ENCODE assay signal across 32 cellular contexts in the genomic region with DNA sequence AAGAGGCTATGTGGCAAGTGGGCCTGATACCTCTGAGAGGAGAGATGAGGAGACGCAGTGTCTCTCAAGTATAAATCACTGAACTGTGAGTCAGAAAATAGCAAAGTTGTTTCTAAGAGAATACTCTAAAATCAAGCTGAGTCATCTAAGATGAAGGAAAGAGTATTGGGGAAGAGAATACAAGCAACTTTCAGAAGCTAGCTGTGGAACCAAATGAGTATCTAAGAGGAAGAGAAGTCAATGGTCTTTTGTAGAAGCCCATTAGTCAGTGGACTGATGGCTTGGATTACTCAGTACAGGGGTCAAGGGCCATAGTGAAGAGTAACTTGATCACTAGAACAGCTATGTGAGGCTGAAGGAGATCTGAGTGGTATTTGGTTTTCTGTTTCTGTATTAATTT. TPM values are rescaled to one million over a fixed set of nuclear protein-coding genes. Genes with fewer than 3 reads are reported as not detected.
DNase-seq lines count a peak whose midpoint lies in the region; ATAC-seq and TF ChIP-seq lines count a peak whose summit lies in the region.
"Had no signal": no experiment of that assay in that cellular context is flagged by ENCODE, and none has a peak within 500 bp of the region (broad histone marks: within the 10 kb centered on the region; RNA-seq: fewer than 3 reads in every experiment).

No MANE protein-coding gene starts in this region.

- H2AFZ ChIP-seq in fibroblast of lung (ENCODE audit: low read length), result no peak overlapping the region

- no peak overlapping the region for H3K4me2 ChIP-seq in fibroblast of lung (ENCODE audit: extremely low read depth, insufficient read depth, low read length)

- H3K27me3 ChIP-seq in fibroblast of lung (ENCODE audit: control insufficient read depth, insufficient read depth, low read length) (peaks cover 11% of the 10 kb centered on the region), left ventricle myocardium inferior (ENCODE audit: low read depth) (peaks cover 63% of the 10 kb centered on the region)
- peaks cover 32% of the 10 kb centered on the region for H3K27me3 ChIP-seq in CD4-positive, alpha-beta T cell (ENCODE audit: control insufficient read depth, insufficient read depth, low read length)

- H3K4me1 Mint-ChIP-seq in CD4-positive, alpha-beta T cell (ENCODE audit: low read depth), result no peaks in the 10 kb centered on the region
- H3K4me1 Mint-ChIP-seq: activated naive CD4-positive, alpha-beta T cell treated with anti-CD3 and anti-CD28 coated beads, Interleukin-2, amount 10 ng/mL, durations not matched to agents 7 days and 5 days; activated T-helper 17 cell treated with anti-CD3 and anti-CD28 coated beads, Interleukin-2, amount 50 U/mL, for 72 hours; CD4-positive, CD25-positive, alpha-beta regulatory T cell; stimulated activated naive B cell treated with anti-CD40 and anti-IgM and Interleukin-4, amounts not matched to agents 10 μg/mL and 1 μg/mL and 100 μg/mL, for 72 hours had no signal

- H3K4me1 ChIP-seq in fibroblast of lung (ENCODE audit: control insufficient read depth, extremely low read depth, insufficient read depth, low read length) (peaks cover 4% of the 10 kb centered on the region), left ventricle myocardium inferior (peaks cover 4% of the 10 kb centered on the region)

- POLR2A ChIA-PET in CD4-positive, alpha-beta T cell (lab: Charles Lee), result no interaction called here

- no peak overlapping the region for H3K9ac ChIP-seq in fibroblast of lung (ENCODE audit: insufficient read depth, low read length)

- no peaks in the 10 kb centered on the region for H4K20me1 ChIP-seq in fibroblast of lung (ENCODE audit: control insufficient read depth, extremely low read depth, insufficient read depth, low read length)

- H3K79me2 ChIP-seq in fibroblast of lung (ENCODE audit: control insufficient read depth, insufficient read depth, low read length), result no peaks in the 10 kb centered on the region

- no peak for ATAC-seq in CD4-positive, alpha-beta T cell (ENCODE audit: poor library complexity)
- ATAC-seq in left ventricle myocardium superior, result no peak
- ATAC-seq: activated CD8-positive, alpha-beta T cell treated with anti-CD3 and anti-CD28 coated beads, Interleukin-2, amount 10 ng/mL, durations not matched to agents 7 days and 5 days; activated T-helper 17 cell treated with anti-CD3 and anti-CD28 coated beads, Interleukin-2, amount 50 U/mL, for 72 hours; stimulated activated naive B cell treated with anti-CD40 and anti-IgM and Interleukin-4, amounts not matched to agents 10 μg/mL and 1 μg/mL and 100 μg/mL, for 72 hours had no signal

- H3K27ac Mint-ChIP-seq in CD4-positive, alpha-beta T cell, result no peak overlapping the region
- H3K27ac Mint-ChIP-seq: activated CD8-positive, alpha-beta T cell treated with anti-CD3 and anti-CD28 coated beads, Interleukin-2, amount 10 ng/mL, durations not matched to agents 7 days and 5 days; activated naive CD4-positive, alpha-beta T cell treated with anti-CD3 and anti-CD28 coated beads, Interleukin-2, amount 10 ng/mL, durations not matched to agents 7 days and 5 days; activated T-helper 17 cell treated with anti-CD3 and anti-CD28 coated beads, Interleukin-2, amount 50 U/mL, for 72 hours; CD4-positive, CD25-positive, alpha-beta regulatory T cell; HFFc6; nephron progenitor cell; stimulated activated naive B cell treated with anti-CD40 and anti-IgM and Interleukin-4, amounts not matched to agents 10 μg/mL and 1 μg/mL and 100 μg/mL, for 72 hours had no signal

- no peak overlapping the region for H3K4me3 ChIP-seq in fibroblast of lung (replicated peaks in 1 of 4; ENCODE audit: control extremely low read depth in 1 of 4, insufficient read depth in 1 of 4, low read depth in 3 of 4, low read length in 4 of 4)
- no peak overlapping the region for H3K4me3 ChIP-seq in left ventricle myocardium inferior
- H3K4me3 ChIP-seq: MG63, skin epidermis had no signal

- peaks cover 49% of the 10 kb centered on the region for H3K27me3 Mint-ChIP-seq in CD4-positive, alpha-beta T cell
- H3K27me3 Mint-ChIP-seq: activated naive CD4-positive, alpha-beta T cell treated with anti-CD3 and anti-CD28 coated beads, Interleukin-2, amount 10 ng/mL, durations not matched to agents 7 days and 5 days had no signal

- H3K4me3 Mint-ChIP-seq in CD4-positive, alpha-beta T cell, result no peak overlapping the region
- H3K4me3 Mint-ChIP-seq: activated CD8-positive, alpha-beta T cell treated with anti-CD3 and anti-CD28 coated beads, Interleukin-2, amount 10 ng/mL, durations not matched to agents 7 days and 5 days; activated naive CD4-positive, alpha-beta T cell treated with anti-CD3 and anti-CD28 coated beads, Interleukin-2, amount 10 ng/mL, durations not matched to agents 7 days and 5 days; activated T-helper 17 cell treated with anti-CD3 and anti-CD28 coated beads, Interleukin-2, amount 50 U/mL, for 72 hours; CD4-positive, CD25-positive, alpha-beta regulatory T cell; HFFc6; nephron progenitor cell; stimulated activated naive B cell treated with anti-CD40 and anti-IgM and Interleukin-4, amounts not matched to agents 10 μg/mL and 1 μg/mL and 100 μg/mL, for 72 hours had no signal

- H3K36me3 Mint-ChIP-seq in CD4-positive, alpha-beta T cell (ENCODE audit: low read depth), result no peaks in the 10 kb centered on the region
- H3K36me3 Mint-ChIP-seq: activated naive CD4-positive, alpha-beta T cell treated with anti-CD3 and anti-CD28 coated beads, Interleukin-2, amount 10 ng/mL, durations not matched to agents 7 days and 5 days; CD4-positive, CD25-positive, alpha-beta regulatory T cell had no signal

- CTCF ChIA-PET in CD4-positive, alpha-beta T cell (lab: Charles Lee), result no interaction called here

- H3K36me3 ChIP-seq in fibroblast of lung (ENCODE audit: control insufficient read depth, insufficient read depth, low read length), result no peaks in the 10 kb centered on the region
- no peaks in the 10 kb centered on the region for H3K36me3 ChIP-seq in left ventricle myocardium inferior
- H3K36me3 ChIP-seq: MG63 had no signal

- H3K9me3 ChIP-seq in fibroblast of lung (ENCODE audit: control insufficient read depth, insufficient read depth, low read depth, low read length) (no peaks in the 10 kb centered on the region), left ventricle myocardium inferior (replicated peaks) (peaks cover 4% of the 10 kb centered on the region)
- H3K9me3 ChIP-seq in CD4-positive, alpha-beta T cell (ENCODE audit: control insufficient read depth, low read length), result no peaks in the 10 kb centered on the region
- H3K9me3 ChIP-seq: MG63 had no signal

- no peak for TF ChIP-seq CTCF in fibroblast of lung (conservative IDR thresholded peaks at IDR 0.05 in 1 of 2, IDR thresholded peaks at IDR 0.05 in 1 of 2; ENCODE audit: low read depth in 1 of 2, low read length in 2 of 2)
- no peak for TF ChIP-seq CTCF in left ventricle myocardium inferior (IDR thresholded peaks at IDR 0.05; ENCODE audit: borderline replicate concordance)
- TF ChIP-seq CTCF in CD4-positive, alpha-beta T cell (IDR thresholded peaks at IDR 0.05), result no peak

- H3K27ac ChIP-seq in fibroblast of lung (ENCODE audit: insufficient read depth, low read length), result peak overlapping the region; percentile 14
- no peak overlapping the region for H3K27ac ChIP-seq in left ventricle myocardium inferior (replicated peaks)
- no peak overlapping the region for H3K27ac ChIP-seq in CD4-positive, alpha-beta T cell (ENCODE audit: low read depth, low read length)
- H3K27ac ChIP-seq: skin epidermis had no signal

- intact Hi-C loops in left ventricle myocardium inferior (cut with micrococcal nuclease) (no loop called here), left ventricle myocardium superior (cut with micrococcal nuclease) (no loop called here)
- intact Hi-C loops in CD4-positive, alpha-beta T cell (cut with DNase I, micrococcal nuclease), result no loop called here

- peaks cover 3% of the 10 kb centered on the region for H3K9me3 Mint-ChIP-seq in CD4-positive, alpha-beta T cell
- H3K9me3 Mint-ChIP-seq: activated naive CD4-positive, alpha-beta T cell treated with anti-CD3 and anti-CD28 coated beads, Interleukin-2, amount 10 ng/mL, durations not matched to agents 7 days and 5 days had no signal

- DNase-seq in ELR (ENCODE audit: low read depth) (peak; percentile 5), RPMI7951 (ENCODE audit: low read depth) (peak; percentile 5), fibroblast of lung (ENCODE audit: low read depth in 2 of 2) (peak; percentile 21 to 70), renal cortical epithelial cell (ENCODE audit: low read depth) (peak; percentile 71), left ventricle myocardium inferior (no peak), left ventricle myocardium superior (no peak)
- DNase-seq in CD4-positive, alpha-beta T cell, result no peak
- DNase-seq: activated CD4-positive, alpha-beta T cell treated with anti-CD3 and anti-CD28 coated beads for 1 hour; activated CD8-positive, alpha-beta T cell treated with anti-CD3 and anti-CD28 coated beads, Interleukin-2, amount 10 ng/mL, durations not matched to agents 7 days and 5 days; activated naive CD4-positive, alpha-beta T cell treated with anti-CD3 and anti-CD28 coated beads, Interleukin-2, amount 10 ng/mL, durations not matched to agents 7 days and 5 days; CD4-positive, CD25-positive, alpha-beta regulatory T cell; DND-41; head of caudate nucleus; HFFc6; KBM-7; MG63; NCI-H1105; NCI-H187; NCI-H2171 treated with DMSO at 0.1 percent for 48 hours; NCI-H510A treated with DMSO at 0.1 percent for 48 hours; nephron progenitor cell; NK-92 treated with Interleukin-12 subunit alpha and Interleukin-12 subunit beta, amount 100 ng/mL, for 24 hours; Right ventricle myocardium superior; stimulated activated naive B cell treated with anti-CD40 and anti-IgM and Interleukin-4, amounts not matched to agents 10 μg/mL and 1 μg/mL and 100 μg/mL, for 72 hours; substantia nigra; trophoblast cell had no signal

RNA-seq across cellular contexts. Expression of a gene that starts 2.7 kb away (rescaled TPM):
- total RNA-seq in RPMI7951 (2014; rRNA removed; shearing (Covaris generic)), result not detected in 2 replicates
- not detected in 2 replicates for total RNA-seq in fibroblast of lung
- polyA plus RNA-seq in fibroblast of lung, result 0.14 and 0.69 TPM in 2 replicates
- 0.23 and 0.71 TPM in 2 replicates for polyA plus RNA-seq in fibroblast of lung (2012)
- 0.44 TPM in 1 of 2 replicates, not detected in the other for polyA minus RNA-seq in fibroblast of lung (ENCODE audit: low replicate concordance)
- total RNA-seq in renal cortical epithelial cell, result not detected in 2 replicates
- not detected for total RNA-seq in left ventricle myocardium inferior
- total RNA-seq in CD4-positive, alpha-beta T cell, result not detected
- not detected for total RNA-seq in left ventricle myocardium superior
- total RNA-seq: activated CD8-positive, alpha-beta T cell treated with anti-CD3 and anti-CD28 coated beads, Interleukin-2, amount 10 ng/mL, durations not matched to agents 7 days and 5 days; activated T-helper 17 cell treated with anti-CD3 and anti-CD28 coated beads, Interleukin-2, amount 50 U/mL, for 72 hours; CD4-positive, CD25-positive, alpha-beta regulatory T cell; chondrocyte; HFFc6; lung microvascular endothelial cell; osteoblast; Right ventricle myocardium superior; T-helper 2 cell treated with Interferon-gamma antibody and Interleukin-4, amounts not matched to agents 100 ng/mL and 5 ng/mL, for 36 hours had no signal
- polyA plus RNA-seq: CD4-positive, CD25-positive, alpha-beta regulatory T cell had no signal

Comparison
In these comparisons a context has a peak if more than half of its experiments do, and no peak if none do; other contexts are left out.
1. DNase-seq: peak in ELR (single experiment), RPMI7951 (single experiment), fibroblast of lung (2 of 2) and renal cortical epithelial cell (single experiment); none in left ventricle myocardium inferior (single experiment), CD4-positive, alpha-beta T cell (0 of 10) and left ventricle myocardium superior (single experiment).